ENCODE assay signal across 1 cellular context in the genomic region with DNA sequence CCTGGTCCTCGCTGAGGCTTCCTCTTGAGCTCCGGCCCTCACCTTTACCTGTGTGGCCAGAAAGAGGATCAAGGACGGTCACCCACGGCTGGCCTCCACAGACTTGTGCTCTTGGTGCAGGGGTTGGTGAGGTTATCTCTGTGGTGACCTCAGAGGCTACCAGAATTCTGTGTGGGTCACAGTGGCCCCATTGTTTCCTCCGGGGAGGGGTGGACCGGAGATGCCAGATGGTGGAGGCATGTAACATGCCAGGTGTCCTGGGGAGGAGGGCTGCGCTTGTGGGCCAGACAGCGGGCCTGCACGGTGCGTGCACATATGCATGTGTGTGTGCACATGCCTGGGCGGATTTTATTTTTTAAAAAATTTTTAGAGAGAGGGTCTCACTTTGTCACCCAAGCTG.
TF ChIP-seq lines count a peak whose summit lies in the region.

No MANE protein-coding gene starts in this region.

TF ChIP-seq in WTC11, 78 proteins besides CTCF, POLR2A, EP300 and RAD21 (continued from another document):
- TF ChIP-seq, protein P1, sequence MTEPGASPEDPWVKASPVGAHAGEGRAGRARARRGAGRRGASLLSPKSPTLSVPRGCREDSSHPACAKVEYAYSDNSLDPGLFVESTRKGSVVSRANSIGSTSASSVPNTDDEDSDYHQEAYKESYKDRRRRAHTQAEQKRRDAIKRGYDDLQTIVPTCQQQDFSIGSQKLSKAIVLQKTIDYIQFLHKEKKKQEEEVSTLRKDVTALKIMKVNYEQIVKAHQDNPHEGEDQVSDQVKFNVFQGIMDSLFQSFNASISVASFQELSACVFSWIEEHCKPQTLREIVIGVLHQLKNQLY (CRISPR knock-in tag; IDR thresholded peaks at IDR 0.05): no peak
- TF ChIP-seq, protein P2, sequence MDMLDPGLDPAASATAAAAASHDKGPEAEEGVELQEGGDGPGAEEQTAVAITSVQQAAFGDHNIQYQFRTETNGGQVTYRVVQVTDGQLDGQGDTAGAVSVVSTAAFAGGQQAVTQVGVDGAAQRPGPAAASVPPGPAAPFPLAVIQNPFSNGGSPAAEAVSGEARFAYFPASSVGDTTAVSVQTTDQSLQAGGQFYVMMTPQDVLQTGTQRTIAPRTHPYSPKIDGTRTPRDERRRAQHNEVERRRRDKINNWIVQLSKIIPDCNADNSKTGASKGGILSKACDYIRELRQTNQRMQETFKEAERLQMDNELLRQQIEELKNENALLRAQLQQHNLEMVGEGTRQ (CRISPR knock-in tag; IDR thresholded peaks at IDR 0.05): no peak
- TF ChIP-seq, protein P3, sequence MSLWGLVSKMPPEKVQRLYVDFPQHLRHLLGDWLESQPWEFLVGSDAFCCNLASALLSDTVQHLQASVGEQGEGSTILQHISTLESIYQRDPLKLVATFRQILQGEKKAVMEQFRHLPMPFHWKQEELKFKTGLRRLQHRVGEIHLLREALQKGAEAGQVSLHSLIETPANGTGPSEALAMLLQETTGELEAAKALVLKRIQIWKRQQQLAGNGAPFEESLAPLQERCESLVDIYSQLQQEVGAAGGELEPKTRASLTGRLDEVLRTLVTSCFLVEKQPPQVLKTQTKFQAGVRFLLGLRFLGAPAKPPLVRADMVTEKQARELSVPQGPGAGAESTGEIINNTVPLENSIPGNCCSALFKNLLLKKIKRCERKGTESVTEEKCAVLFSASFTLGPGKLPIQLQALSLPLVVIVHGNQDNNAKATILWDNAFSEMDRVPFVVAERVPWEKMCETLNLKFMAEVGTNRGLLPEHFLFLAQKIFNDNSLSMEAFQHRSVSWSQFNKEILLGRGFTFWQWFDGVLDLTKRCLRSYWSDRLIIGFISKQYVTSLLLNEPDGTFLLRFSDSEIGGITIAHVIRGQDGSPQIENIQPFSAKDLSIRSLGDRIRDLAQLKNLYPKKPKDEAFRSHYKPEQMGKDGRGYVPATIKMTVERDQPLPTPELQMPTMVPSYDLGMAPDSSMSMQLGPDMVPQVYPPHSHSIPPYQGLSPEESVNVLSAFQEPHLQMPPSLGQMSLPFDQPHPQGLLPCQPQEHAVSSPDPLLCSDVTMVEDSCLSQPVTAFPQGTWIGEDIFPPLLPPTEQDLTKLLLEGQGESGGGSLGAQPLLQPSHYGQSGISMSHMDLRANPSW (CRISPR knock-in tag; conservative IDR thresholded peaks at IDR 0.05; ENCODE audit: low read depth): no peak
- TF ChIP-seq TEAD1 (CRISPR knock-in tag; IDR thresholded peaks at IDR 0.05) (no peak), ZNF121 (CRISPR knock-in tag; IDR thresholded peaks at IDR 0.05) (no peak)
TF ChIP-seq in WTC11: peak in this region for 0.
